ENCODE assay signal across 20 cellular contexts in genomic region chr16:8229011-8229520, GRCh38.
DNase-seq lines count a peak whose midpoint lies in the region; ATAC-seq, FAIRE-seq and TF ChIP-seq lines count a peak whose summit lies in the region.
"Had no signal": no experiment of that assay in that cellular context is flagged by ENCODE, and none has a peak within 500 bp of the region (broad histone marks: within the 10 kb centered on the region; RNA-seq: fewer than 3 reads in every experiment).

No MANE protein-coding gene starts in this region.

- H4K8ac ChIP-seq in H9 (replicated peaks; ENCODE audit: insufficient read length, low read depth, low read length) (no peak overlapping the region), H1 (ENCODE audit: extremely low read depth, insufficient read depth, low read length) (no peak overlapping the region)

- H3K27me3 ChIP-seq in H9 (ENCODE audit: insufficient read depth, low read length) = no peaks in the 10 kb centered on the region
- H3K27me3 ChIP-seq in H1 (replicated peaks in 1 of 4; ENCODE audit: control insufficient read depth in 3 of 4, extremely low read depth in 1 of 4, insufficient read depth in 3 of 4, low read length in 3 of 4) = no peaks in the 10 kb centered on the region

- H3K36me3 ChIP-seq in H1 (ENCODE audit: control insufficient read depth in 2 of 4, insufficient read depth in 4 of 4, low read length in 3 of 4) = no peaks in the 10 kb centered on the region

- TF ChIP-seq EP300 in H1 (IDR thresholded peaks at IDR 0.05; ENCODE audit: borderline replicate concordance in 1 of 2, low read depth in 2 of 2, low read length in 2 of 2) = no peak

- H3K9me3 ChIP-seq in H9 (ENCODE audit: control insufficient read depth, low read depth, low read length) (no peaks in the 10 kb centered on the region), H1 (ENCODE audit: insufficient read depth in 2 of 2, low read depth in 1 of 2, low read length in 1 of 2) (no peaks in the 10 kb centered on the region)
- H3K9me3 ChIP-seq: Caco-2 had no signal

- no peak overlapping the region for H3K56ac ChIP-seq in H9 (ENCODE audit: insufficient read length, low read depth, low read length)
- no peak overlapping the region for H3K56ac ChIP-seq in H1 (replicated peaks; ENCODE audit: insufficient read length, low read depth, low read length)

- DNase-seq in H9 (peak; percentile 33), H1 (ENCODE audit: low read depth in 1 of 2, low spot score in 2 of 2) (no peak), iPS-NIHi11 (ENCODE audit: low spot score) (peak; percentile 7), midbrain (lab: John Stamatoyannopoulos, UW) (no peak), amniotic stem cell (lab: John Stamatoyannopoulos, UW) (no peak)
- DNase-seq: ACHN; AML-193; Caco-2; CD4-positive, alpha-beta T cell; GDM1; HFFc6; IMR-90 had no signal

- H3K23me2 ChIP-seq in H9 (ENCODE audit: insufficient read length, low read depth, low read length, poor library complexity, severe bottlenecking) (no peaks in the 10 kb centered on the region), H1 (ENCODE audit: low read depth, low read length) (no peaks in the 10 kb centered on the region; the same call in 1 of the 2 replicates)

- H3K23ac ChIP-seq in H9 (ENCODE audit: insufficient read length, low read depth, low read length) = no peak overlapping the region
- no peak overlapping the region for H3K23ac ChIP-seq in H1 (ENCODE audit: insufficient read length)

- peaks cover 27 to 36% of the 10 kb centered on the region in 2 experiments for H3K4me1 Mint-ChIP-seq in H9

- no peak overlapping the region for H2BK120ac ChIP-seq in H9 (ENCODE audit: low read depth, low read length, poor library complexity, severe bottlenecking)
- H2BK120ac ChIP-seq in H1 (replicated peaks; ENCODE audit: low read depth, low read length) = no peak overlapping the region

- ATAC-seq in GM18502 (IDR thresholded peaks at IDR 0.05; ENCODE audit: poor library complexity, unreplicated experiment) (no peak), HG03571 (IDR thresholded peaks at IDR 0.05; ENCODE audit: unreplicated experiment) (no peak)
- ATAC-seq: HCT116, K562 had no signal

- TF ChIP-seq POLR2A in H1 (IDR thresholded peaks at IDR 0.05; ENCODE audit: control extremely low read depth in 1 of 2, low read depth in 2 of 2, low read length in 2 of 2) = no peak

- peak; percentile 71 for FAIRE-seq in H1 (lab: Jason Lieb, UNC)
- FAIRE-seq: A204.1, D721Med, GM12892, K562 had no signal

- H3K27me3 Mint-ChIP-seq in H9 (ENCODE audit: low read depth) = no peaks in the 10 kb centered on the region
- H3K27me3 Mint-ChIP-seq: CD4-positive, alpha-beta T cell had no signal

- H3K9ac ChIP-seq in H9 (ENCODE audit: extremely low read depth, insufficient read length, low read length) (no peak overlapping the region), H1 (replicated peaks in 1 of 4; ENCODE audit: extremely low read depth in 1 of 4, low read depth in 3 of 4, low read length in 3 of 4) (no peak overlapping the region)

- peak overlapping the region in 1 of 3 experiments; percentile 29; a peak in 2 of 7 replicates for H3K27ac Mint-ChIP-seq in H9
- H3K27ac Mint-ChIP-seq: CD4-positive, alpha-beta T cell; HFFc6 had no signal

- H2BK15ac ChIP-seq in H9 (ENCODE audit: low read depth, low read length) (no peak overlapping the region), H1 (ENCODE audit: low read length) (no peak overlapping the region; the same call in 1 of the 2 replicates)

- H3K79me1 ChIP-seq in H9 (ENCODE audit: insufficient read depth, low read depth, low read length, poor library complexity, severe bottlenecking) (no peaks in the 10 kb centered on the region), H1 (ENCODE audit: low read depth, low read length) (no peaks in the 10 kb centered on the region)

- H4K20me1 ChIP-seq in H9 (ENCODE audit: control insufficient read depth, insufficient read depth, insufficient read length) (no peaks in the 10 kb centered on the region), H1 (replicated peaks in 1 of 2; ENCODE audit: control insufficient read depth in 1 of 2, insufficient read depth in 2 of 2, low read length in 2 of 2) (no peaks in the 10 kb centered on the region)

- peaks cover 13% of the 10 kb centered on the region for H3K4me1 ChIP-seq in H9 (ENCODE audit: insufficient read depth, low read length)
- peaks cover 4 to 7% (median 6%) of the 10 kb centered on the region in 4 experiments; a peak in 5 of 7 replicates for H3K4me1 ChIP-seq in H1 (replicated peaks in 1 of 4; ENCODE audit: control insufficient read depth in 3 of 4, insufficient read depth in 4 of 4, low read length in 3 of 4)
- H3K4me1 ChIP-seq: Caco-2 had no signal

- TF ChIP-seq CTCF in H9 (conservative IDR thresholded peaks at IDR 0.05) (no peak), H1 (IDR thresholded peaks at IDR 0.05; ENCODE audit: control extremely low read depth in 1 of 3, insufficient read depth in 1 of 3, low read depth in 1 of 3, low read length in 3 of 3) (no peak)

- no peak overlapping the region; a peak in 1 of 8 replicates for H3K4me3 ChIP-seq in H1 (ENCODE audit: extremely low read depth in 1 of 4, insufficient read depth in 2 of 4, low read depth in 3 of 4, low read length in 4 of 4)
- H3K4me3 ChIP-seq: K562 had no signal

- H2AK5ac ChIP-seq in H9 (ENCODE audit: insufficient read length, low read length) (no peak overlapping the region), H1 (ENCODE audit: low read depth, low read length) (no peak overlapping the region)

- no peak overlapping the region for H3T11ph ChIP-seq in H9 (ENCODE audit: low read length)

- H2AFZ ChIP-seq in H9 (ENCODE audit: low read length) (no peak overlapping the region), H1 (ENCODE audit: low read length) (peak overlapping the region; percentile 79; the same call in 1 of the 2 replicates)

- CTCF ChIA-PET in H1 (lab: Charles Lee; ENCODE audit: partially characterized antibody) = interaction anchor here (1.0 kb wide), 1 partner anchor 35 kb away, joined by 4 read pairs; no protein-coding TSS in a partner anchor

- H4K5ac ChIP-seq in H9 (ENCODE audit: insufficient read length, low read depth, low read length) (no peak overlapping the region), H1 (ENCODE audit: insufficient read length, low read depth, low read length) (no peak overlapping the region)

- no peak overlapping the region for H2BK20ac ChIP-seq in H9 (ENCODE audit: low read depth, low read length, poor library complexity, severe bottlenecking)
- H2BK20ac ChIP-seq in H1 (ENCODE audit: low read length) = peak overlapping the region; percentile 5; the same call in 1 of the 2 replicates

- TF ChIP-seq RAD21 in H1 (IDR thresholded peaks at IDR 0.05 in 1 of 2, conservative IDR thresholded peaks at IDR 0.05 in 1 of 2; ENCODE audit: low read depth in 2 of 2, low read length in 2 of 2) = no peak

- H4K91ac ChIP-seq in H9 (ENCODE audit: insufficient read length, low read depth, low read length) (no peak overlapping the region), H1 (replicated peaks; ENCODE audit: insufficient read length, low read length) (no peak overlapping the region)

- no peak overlapping the region for H3K4me3 Mint-ChIP-seq in H9
- H3K4me3 Mint-ChIP-seq: CD4-positive, alpha-beta T cell; HFFc6 had no signal

- H3K18ac ChIP-seq in H9 (ENCODE audit: insufficient read length, low read depth, low read length) (no peak overlapping the region), H1 (ENCODE audit: extremely low read depth, low read length) (no peak overlapping the region)

- no peak overlapping the region for H2BK12ac ChIP-seq in H9 (ENCODE audit: insufficient read length, low read depth, low read length)
- peak overlapping the region; percentile 71 for H2BK12ac ChIP-seq in H1 (ENCODE audit: low read depth, low read length)

- H3K79me2 ChIP-seq in H9 (ENCODE audit: insufficient read depth, low read length) = no peaks in the 10 kb centered on the region
- no peaks in the 10 kb centered on the region for H3K79me2 ChIP-seq in H1 (ENCODE audit: control insufficient read depth in 1 of 2, insufficient read depth in 2 of 2, low read length in 2 of 2)

- H3K27ac ChIP-seq in H9 (ENCODE audit: insufficient read length, low read depth, low read length) = no peak overlapping the region
- no peak overlapping the region for H3K27ac ChIP-seq in H1 (ENCODE audit: low read depth, low read length)
- H3K27ac ChIP-seq: C4-2B had no signal

- peaks cover 0 to 1% of the 10 kb centered on the region in 2 experiments; a peak in 1 of 5 replicates for H3K9me3 Mint-ChIP-seq in H9

- H3K4me2 ChIP-seq in H9 (ENCODE audit: insufficient read depth, insufficient read length, low read length) (no peak overlapping the region), H1 (ENCODE audit: insufficient read depth in 1 of 2, low read depth in 2 of 2, low read length in 2 of 2) (peak overlapping the region; percentile 34 to 56; a peak in 3 of 4 replicates)

- H3K36me3 Mint-ChIP-seq in H9 (ENCODE audit: insufficient read depth in 1 of 3, low read depth in 3 of 3) = no peaks in the 10 kb centered on the region

- no CpG with 5 or more reads among the region's 7 CpGs for WGBS in H9 (ENCODE audit: extremely low coverage, insufficient read length, low lambda C conversion rate)
- 66% methylated on average over 7 of the region's 7 CpGs; no CpG with 5 or more reads in 1 of the 2 experiments for WGBS in H1 (ENCODE audit: extremely low coverage in 1 of 2, insufficient coverage in 1 of 2, insufficient read length in 1 of 2, insufficient replicate concordance in 2 of 2, low coverage in 1 of 2, low lambda C conversion rate in 2 of 2, missing lambda C conversion rate in 1 of 2), 2 experiments

- H2BK5ac ChIP-seq in H9 (ENCODE audit: insufficient read length, low read length) (no peak overlapping the region), H1 (ENCODE audit: low read depth, low read length) (0 out of 2 replicates have a peak overlapping the region, but pooled peaks have one; percentile 26)

- H3K4ac ChIP-seq in H9 (ENCODE audit: low read depth, low read length) (no peak overlapping the region), H1 (replicated peaks; ENCODE audit: insufficient read length, low read depth, low read length) (no peak overlapping the region)

- H3K14ac ChIP-seq in H9 (ENCODE audit: insufficient read depth, low read length) (no peak overlapping the region), H1 (ENCODE audit: insufficient read length) (no peak overlapping the region)

- POLR2A ChIA-PET in H1 (lab: Charles Lee; ENCODE audit: partially characterized antibody) = no interaction called here

TF ChIP-seq in H1, 55 proteins besides CTCF, POLR2A, EP300 and RAD21 (continues in another document):
- TF ChIP-seq USF2 (IDR thresholded peaks at IDR 0.05; ENCODE audit: low read length) (no peak), ATF3 (IDR thresholded peaks at IDR 0.05; ENCODE audit: insufficient read depth, low read depth, low read length) (no peak)

Comparison
In these comparisons a context has a peak if more than half of its experiments do, and no peak if none do; other contexts are left out.
1. DNase-seq: peak in H9 (single experiment) and iPS-NIHi11 (single experiment); none in H1 (0 of 2), midbrain (single experiment) and amniotic stem cell (single experiment).